ENCODE assay signal across 1 cellular context in the genomic region with DNA sequence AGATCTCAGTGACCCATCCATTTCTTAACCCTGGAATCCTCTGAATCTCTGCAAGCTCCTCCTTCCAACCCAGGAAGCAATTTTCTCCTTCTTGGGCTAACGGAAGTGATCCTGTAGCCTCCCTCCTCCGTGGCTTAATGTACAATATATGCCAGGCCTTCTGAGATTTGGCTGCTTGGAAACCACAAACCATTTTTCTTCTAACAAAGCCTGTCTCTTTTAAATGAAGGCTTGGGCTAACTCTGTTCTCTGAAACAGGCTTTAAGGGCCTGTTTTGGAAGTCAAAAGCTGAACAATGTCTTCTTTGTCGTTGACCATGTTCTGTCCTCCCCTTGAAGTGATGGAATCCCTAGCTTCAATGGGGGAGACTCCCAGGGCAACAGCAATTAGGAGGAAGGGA.
TF ChIP-seq lines count a peak whose summit lies in the region.

No MANE protein-coding gene starts in this region.

TF ChIP-seq in K562, 482 proteins besides CTCF, POLR2A, EP300 and RAD21 (continued from another document):
- TF ChIP-seq ZNF274 (IDR thresholded peaks at IDR 0.05; ENCODE audit: borderline replicate concordance, low read depth, low read length) = no peak
- TF ChIP-seq GABPA (tag; conservative IDR thresholded peaks at IDR 0.05; ENCODE audit: low read depth) = peak; percentile 55; the same call in 1 of the 2 replicates
- TF ChIP-seq, protein P1, sequence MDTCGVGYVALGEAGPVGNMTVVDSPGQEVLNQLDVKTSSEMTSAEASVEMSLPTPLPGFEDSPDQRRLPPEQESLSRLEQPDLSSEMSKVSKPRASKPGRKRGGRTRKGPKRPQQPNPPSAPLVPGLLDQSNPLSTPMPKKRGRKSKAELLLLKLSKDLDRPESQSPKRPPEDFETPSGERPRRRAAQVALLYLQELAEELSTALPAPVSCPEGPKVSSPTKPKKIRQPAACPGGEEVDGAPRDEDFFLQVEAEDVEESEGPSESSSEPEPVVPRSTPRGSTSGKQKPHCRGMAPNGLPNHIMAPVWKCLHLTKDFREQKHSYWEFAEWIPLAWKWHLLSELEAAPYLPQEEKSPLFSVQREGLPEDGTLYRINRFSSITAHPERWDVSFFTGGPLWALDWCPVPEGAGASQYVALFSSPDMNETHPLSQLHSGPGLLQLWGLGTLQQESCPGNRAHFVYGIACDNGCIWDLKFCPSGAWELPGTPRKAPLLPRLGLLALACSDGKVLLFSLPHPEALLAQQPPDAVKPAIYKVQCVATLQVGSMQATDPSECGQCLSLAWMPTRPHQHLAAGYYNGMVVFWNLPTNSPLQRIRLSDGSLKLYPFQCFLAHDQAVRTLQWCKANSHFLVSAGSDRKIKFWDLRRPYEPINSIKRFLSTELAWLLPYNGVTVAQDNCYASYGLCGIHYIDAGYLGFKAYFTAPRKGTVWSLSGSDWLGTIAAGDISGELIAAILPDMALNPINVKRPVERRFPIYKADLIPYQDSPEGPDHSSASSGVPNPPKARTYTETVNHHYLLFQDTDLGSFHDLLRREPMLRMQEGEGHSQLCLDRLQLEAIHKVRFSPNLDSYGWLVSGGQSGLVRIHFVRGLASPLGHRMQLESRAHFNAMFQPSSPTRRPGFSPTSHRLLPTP (IDR thresholded peaks at IDR 0.05; ENCODE audit: borderline replicate concordance, extremely low read depth, insufficient read length) = no peak
- TF ChIP-seq NR2C1 (IDR thresholded peaks at IDR 0.05) = no peak
- peak; percentile 58 for TF ChIP-seq NR2C1 (tag; IDR thresholded peaks at IDR 0.05)
